8 cellular contexts compared by ENCODE assay signal in genomic region chr4:17809667-17810066, GRCh38. TPM values are rescaled to one million over a fixed set of nuclear protein-coding genes. Genes with fewer than 3 reads are reported as not detected.
DNase-seq lines count a peak whose midpoint lies in the region; ATAC-seq lines count a peak whose summit lies in the region.

No MANE protein-coding gene starts in this region.

- H3K36me3 Mint-ChIP-seq in activated naive CD4-positive, alpha-beta T cell treated with anti-CD3 and anti-CD28 coated beads, Interleukin-2, amount 50 U/mL, for 72 hours, result peaks cover 36 to 80% of the 10 kb centered on the region in 2 donors

- no peaks in the 10 kb centered on the region for H3K27me3 ChIP-seq in iPS-20b (ENCODE audit: insufficient read depth, low read length)

- H3K9ac ChIP-seq in iPS-20b (ENCODE audit: low read depth, low read length), result peak overlapping the region; percentile 99

- DNase-seq in NCI-H146 treated with DMSO at 0.1 percent for 48 hours (lab: John Stamatoyannopoulos, UW; ENCODE audit: unreplicated experiment), result peak; percentile 45
- DNase-seq in NCI-H146 (lab: John Stamatoyannopoulos, UW), result no peak
- no peak for DNase-seq in activated naive CD4-positive, alpha-beta T cell treated with anti-CD3 and anti-CD28 coated beads, Interleukin-2, amount 50 U/mL, for 72 hours (ENCODE audit: low spot score in 2 of 2)
- DNase-seq in stimulated activated naive CD8-positive, alpha-beta T cell treated with anti-CD3 and anti-CD28 coated beads, Interleukin-15, amount 100 ng/mL, for 72 hours, result no peak
- DNase-seq in kidney glomerular epithelial cell (lab: John Stamatoyannopoulos, UW), result no peak

- no peaks in the 10 kb centered on the region for H3K9me3 Mint-ChIP-seq in activated naive CD4-positive, alpha-beta T cell treated with anti-CD3 and anti-CD28 coated beads, Interleukin-2, amount 50 U/mL, for 72 hours
- H3K9me3 Mint-ChIP-seq in stimulated activated naive CD8-positive, alpha-beta T cell treated with anti-CD3 and anti-CD28 coated beads, Interleukin-15, amount 100 ng/mL, for 72 hours, result no peaks in the 10 kb centered on the region

- H3K4me1 ChIP-seq in iPS-20b (ENCODE audit: insufficient read depth, low read length), result peaks cover 18% of the 10 kb centered on the region

- H3K27ac Mint-ChIP-seq in activated naive CD4-positive, alpha-beta T cell treated with anti-CD3 and anti-CD28 coated beads, Interleukin-2, amount 50 U/mL, for 72 hours, result peak overlapping the region; percentile 97 to 99
- H3K27ac Mint-ChIP-seq in stimulated activated naive CD8-positive, alpha-beta T cell treated with anti-CD3 and anti-CD28 coated beads, Interleukin-15, amount 100 ng/mL, for 72 hours, result peak overlapping the region; percentile 98 to 99

- H3K4me3 ChIP-seq in iPS-20b (ENCODE audit: low read length), result peak overlapping the region; percentile 99

- peak overlapping the region; percentile 89 for H3K27ac ChIP-seq in iPS-20b (ENCODE audit: low read length)

- H3K36me3 ChIP-seq in iPS-20b (ENCODE audit: insufficient read depth, low read depth, low read length), result peaks cover 35% of the 10 kb centered on the region

- H3K9me3 ChIP-seq in iPS-20b (ENCODE audit: insufficient read depth, low read depth, low read length), result no peaks in the 10 kb centered on the region

- peak overlapping the region; percentile 90 to 94 for H3K4me3 Mint-ChIP-seq in stimulated activated naive CD8-positive, alpha-beta T cell treated with anti-CD3 and anti-CD28 coated beads, Interleukin-15, amount 100 ng/mL, for 72 hours

- ATAC-seq in activated naive CD4-positive, alpha-beta T cell treated with anti-CD3 and anti-CD28 coated beads, Interleukin-2, amount 50 U/mL, for 72 hours, result no peak
- ATAC-seq in stimulated activated naive CD8-positive, alpha-beta T cell treated with anti-CD3 and anti-CD28 coated beads, Interleukin-15, amount 100 ng/mL, for 72 hours, result no peak
- no peak for ATAC-seq in HG02870 (IDR thresholded peaks at IDR 0.05; ENCODE audit: unreplicated experiment)
- ATAC-seq in HG02623 (IDR thresholded peaks at IDR 0.05; ENCODE audit: unreplicated experiment), result no peak

- peaks cover 46% of the 10 kb centered on the region for H3K4me1 Mint-ChIP-seq in stimulated activated naive CD8-positive, alpha-beta T cell treated with anti-CD3 and anti-CD28 coated beads, Interleukin-15, amount 100 ng/mL, for 72 hours

- H3K27me3 Mint-ChIP-seq in stimulated activated naive CD8-positive, alpha-beta T cell treated with anti-CD3 and anti-CD28 coated beads, Interleukin-15, amount 100 ng/mL, for 72 hours, result no peaks in the 10 kb centered on the region

RNA-seq across cellular contexts. Expression of gene DCAF16, which starts 0.9 kb away (rescaled TPM):
- total RNA-seq in activated naive CD4-positive, alpha-beta T cell treated with anti-CD3 and anti-CD28 coated beads, Interleukin-2, amount 50 U/mL, for 72 hours, result 10 to 100 TPM; 43.5 to 52.7 TPM

RNA-seq across cellular contexts. Expression of gene NCAPG, which starts 1.1 kb away (rescaled TPM):
- total RNA-seq in activated naive CD4-positive, alpha-beta T cell treated with anti-CD3 and anti-CD28 coated beads, Interleukin-2, amount 50 U/mL, for 72 hours, result 10 to 100 TPM; 72.2 to 80.6 TPM

RNA-seq across cellular contexts. Expression of gene FAM184B, which starts 28.2 kb away (rescaled TPM):
- not detected for total RNA-seq in activated naive CD4-positive, alpha-beta T cell treated with anti-CD3 and anti-CD28 coated beads, Interleukin-2, amount 50 U/mL, for 72 hours
